1 cellular context compared by ENCODE assay signal in the genomic region with DNA sequence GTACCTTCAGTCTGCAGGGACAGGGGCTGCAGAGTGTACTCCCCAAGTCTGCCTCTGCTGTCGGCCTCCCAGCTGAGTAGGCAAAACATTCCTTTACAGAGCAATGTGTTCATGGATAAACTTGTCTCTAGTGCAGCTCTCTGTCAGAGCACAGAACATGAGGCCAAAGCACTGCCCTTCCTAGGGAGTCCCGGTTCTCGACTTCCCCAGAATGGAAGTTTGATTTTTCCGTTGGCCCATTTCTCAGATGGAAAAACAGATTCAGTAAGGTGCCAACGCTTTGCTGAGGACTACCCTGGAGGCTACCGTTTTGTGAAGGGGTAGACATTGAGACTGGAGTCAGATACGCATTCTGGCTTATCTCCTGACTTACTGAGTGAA.
TF ChIP-seq lines count a peak whose summit lies in the region.

No MANE protein-coding gene starts in this region.

TF ChIP-seq in GM23338, 12 proteins besides CTCF, POLR2A, EP300 and RAD21 (continued from another document):
- TF ChIP-seq EZH2phosphoT487 (IDR thresholded peaks at IDR 0.05; ENCODE audit: unreplicated experiment) (no peak), STAT1 (IDR thresholded peaks at IDR 0.05; ENCODE audit: unreplicated experiment) (no peak)
